In the genomic region with DNA sequence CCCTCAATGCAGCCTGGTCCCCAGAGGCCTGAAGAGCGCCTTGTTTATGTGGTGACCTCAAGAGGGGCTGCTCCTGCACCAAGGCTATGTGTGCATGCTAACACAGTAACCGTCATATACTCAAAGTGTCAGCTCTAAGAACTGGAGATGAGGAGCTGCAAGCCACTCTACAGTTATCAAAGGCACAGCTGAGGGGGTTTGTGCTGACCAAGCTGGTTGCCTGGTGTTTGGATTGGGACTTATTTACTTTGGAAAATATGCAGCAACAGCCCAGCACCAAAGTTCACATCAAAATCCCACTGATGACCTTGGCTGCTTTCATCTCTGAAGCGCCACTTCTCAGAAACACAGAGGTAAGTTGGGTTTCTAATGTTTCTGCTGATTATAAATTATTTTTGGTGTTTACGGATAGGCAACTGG, we compare ENCODE assay signal across 1 cellular context.
TF ChIP-seq lines count a peak whose summit lies in the region.

SERPIND1 (plus strand) TSS at position 321 of the 420 bp plus-strand sequence. CDS start 5,200 bp downstream, outside the sequence.

TF ChIP-seq in HepG2, 621 proteins besides CTCF, POLR2A, EP300 and RAD21 (continued from another document and continues in another):
- TF ChIP-seq HOMEZ (CRISPR knock-in tag; IDR thresholded peaks at IDR 0.05; ENCODE audit: low read depth): peak; percentile 13; the same call in 1 of the 2 replicates
- no peak for TF ChIP-seq ZNF841 (CRISPR knock-in tag; IDR thresholded peaks at IDR 0.05; ENCODE audit: borderline replicate concordance)
- no peak for TF ChIP-seq ZNF7 (CRISPR knock-in tag; IDR thresholded peaks at IDR 0.05)
- TF ChIP-seq MLXIP (CRISPR knock-in tag; IDR thresholded peaks at IDR 0.05; ENCODE audit: borderline replicate concordance): peak; percentile 51; the same call in 1 of the 2 replicates
- TF ChIP-seq, protein P1, sequence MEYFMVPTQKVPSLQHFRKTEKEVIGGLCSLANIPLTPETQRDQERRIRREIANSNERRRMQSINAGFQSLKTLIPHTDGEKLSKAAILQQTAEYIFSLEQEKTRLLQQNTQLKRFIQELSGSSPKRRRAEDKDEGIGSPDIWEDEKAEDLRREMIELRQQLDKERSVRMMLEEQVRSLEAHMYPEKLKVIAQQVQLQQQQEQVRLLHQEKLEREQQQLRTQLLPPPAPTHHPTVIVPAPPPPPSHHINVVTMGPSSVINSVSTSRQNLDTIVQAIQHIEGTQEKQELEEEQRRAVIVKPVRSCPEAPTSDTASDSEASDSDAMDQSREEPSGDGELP (IDR thresholded peaks at IDR 0.05; ENCODE audit: borderline replicate concordance, low read depth): peak; percentile 96
- TF ChIP-seq ZBTB7B (CRISPR knock-in tag; IDR thresholded peaks at IDR 0.05): peak; percentile 72
- peak; percentile 47; the same call in 1 of the 2 replicates for TF ChIP-seq TBX3 (IDR thresholded peaks at IDR 0.05; ENCODE audit: borderline replicate concordance)
- TF ChIP-seq ZNF749 (CRISPR knock-in tag; IDR thresholded peaks at IDR 0.05; ENCODE audit: borderline replicate concordance): 0 out of 2 replicates have a peak, but pooled peaks have one; percentile 22
- TF ChIP-seq ZNF788 (CRISPR knock-in tag; IDR thresholded peaks at IDR 0.05; ENCODE audit: borderline replicate concordance): peak; percentile 51; the same call in 1 of the 2 replicates
- TF ChIP-seq, protein P2, sequence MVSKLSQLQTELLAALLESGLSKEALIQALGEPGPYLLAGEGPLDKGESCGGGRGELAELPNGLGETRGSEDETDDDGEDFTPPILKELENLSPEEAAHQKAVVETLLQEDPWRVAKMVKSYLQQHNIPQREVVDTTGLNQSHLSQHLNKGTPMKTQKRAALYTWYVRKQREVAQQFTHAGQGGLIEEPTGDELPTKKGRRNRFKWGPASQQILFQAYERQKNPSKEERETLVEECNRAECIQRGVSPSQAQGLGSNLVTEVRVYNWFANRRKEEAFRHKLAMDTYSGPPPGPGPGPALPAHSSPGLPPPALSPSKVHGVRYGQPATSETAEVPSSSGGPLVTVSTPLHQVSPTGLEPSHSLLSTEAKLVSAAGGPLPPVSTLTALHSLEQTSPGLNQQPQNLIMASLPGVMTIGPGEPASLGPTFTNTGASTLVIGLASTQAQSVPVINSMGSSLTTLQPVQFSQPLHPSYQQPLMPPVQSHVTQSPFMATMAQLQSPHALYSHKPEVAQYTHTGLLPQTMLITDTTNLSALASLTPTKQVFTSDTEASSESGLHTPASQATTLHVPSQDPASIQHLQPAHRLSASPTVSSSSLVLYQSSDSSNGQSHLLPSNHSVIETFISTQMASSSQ (IDR thresholded peaks at IDR 0.05; ENCODE audit: low read depth): 0 out of 2 replicates have a peak, but pooled peaks have one; percentile 45
- TF ChIP-seq, protein P2 (CRISPR knock-in tag; IDR thresholded peaks at IDR 0.05; ENCODE audit: borderline replicate concordance): peak; percentile 71; the same call in 1 of the 2 replicates
- no peak for TF ChIP-seq ZNF713 (CRISPR knock-in tag; IDR thresholded peaks at IDR 0.05)
- TF ChIP-seq PITX1 (CRISPR knock-in tag; IDR thresholded peaks at IDR 0.05): peak; percentile 83
- peak; percentile 53; the same call in 1 of the 2 replicates for TF ChIP-seq MAFG (CRISPR knock-in tag; IDR thresholded peaks at IDR 0.05)
- TF ChIP-seq CREM (IDR thresholded peaks at IDR 0.05): peak; percentile 72; the same call in 1 of the 2 replicates
- no peak for TF ChIP-seq CREM (CRISPR knock-in tag; IDR thresholded peaks at IDR 0.05)
- TF ChIP-seq ZMYM4 (CRISPR knock-in tag; IDR thresholded peaks at IDR 0.05): peak; percentile 13; the same call in 1 of the 2 replicates
- TF ChIP-seq, protein P3, sequence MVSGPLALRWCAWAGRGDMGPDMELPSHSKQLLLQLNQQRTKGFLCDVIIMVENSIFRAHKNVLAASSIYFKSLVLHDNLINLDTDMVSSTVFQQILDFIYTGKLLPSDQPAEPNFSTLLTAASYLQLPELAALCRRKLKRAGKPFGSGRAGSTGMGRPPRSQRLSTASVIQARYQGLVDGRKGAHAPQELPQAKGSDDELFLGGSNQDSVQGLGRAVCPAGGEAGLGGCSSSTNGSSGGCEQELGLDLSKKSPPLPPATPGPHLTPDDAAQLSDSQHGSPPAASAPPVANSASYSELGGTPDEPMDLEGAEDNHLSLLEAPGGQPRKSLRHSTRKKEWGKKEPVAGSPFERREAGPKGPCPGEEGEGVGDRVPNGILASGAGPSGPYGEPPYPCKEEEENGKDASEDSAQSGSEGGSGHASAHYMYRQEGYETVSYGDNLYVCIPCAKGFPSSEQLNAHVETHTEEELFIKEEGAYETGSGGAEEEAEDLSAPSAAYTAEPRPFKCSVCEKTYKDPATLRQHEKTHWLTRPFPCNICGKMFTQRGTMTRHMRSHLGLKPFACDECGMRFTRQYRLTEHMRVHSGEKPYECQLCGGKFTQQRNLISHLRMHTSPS (CRISPR knock-in tag; IDR thresholded peaks at IDR 0.05; ENCODE audit: low read depth): no peak
- no peak for TF ChIP-seq HNRNPH1 (optimal IDR thresholded peaks at IDR 0.05; ENCODE audit: low read depth, low read length)
- TF ChIP-seq SOX6 (IDR thresholded peaks at IDR 0.05): no peak
- TF ChIP-seq SOX6 (CRISPR knock-in tag; IDR thresholded peaks at IDR 0.05): peak; percentile 94
- TF ChIP-seq ZNF549 (CRISPR knock-in tag; IDR thresholded peaks at IDR 0.05): 0 out of 2 replicates have a peak, but pooled peaks have one; percentile 52
- TF ChIP-seq, protein P4, sequence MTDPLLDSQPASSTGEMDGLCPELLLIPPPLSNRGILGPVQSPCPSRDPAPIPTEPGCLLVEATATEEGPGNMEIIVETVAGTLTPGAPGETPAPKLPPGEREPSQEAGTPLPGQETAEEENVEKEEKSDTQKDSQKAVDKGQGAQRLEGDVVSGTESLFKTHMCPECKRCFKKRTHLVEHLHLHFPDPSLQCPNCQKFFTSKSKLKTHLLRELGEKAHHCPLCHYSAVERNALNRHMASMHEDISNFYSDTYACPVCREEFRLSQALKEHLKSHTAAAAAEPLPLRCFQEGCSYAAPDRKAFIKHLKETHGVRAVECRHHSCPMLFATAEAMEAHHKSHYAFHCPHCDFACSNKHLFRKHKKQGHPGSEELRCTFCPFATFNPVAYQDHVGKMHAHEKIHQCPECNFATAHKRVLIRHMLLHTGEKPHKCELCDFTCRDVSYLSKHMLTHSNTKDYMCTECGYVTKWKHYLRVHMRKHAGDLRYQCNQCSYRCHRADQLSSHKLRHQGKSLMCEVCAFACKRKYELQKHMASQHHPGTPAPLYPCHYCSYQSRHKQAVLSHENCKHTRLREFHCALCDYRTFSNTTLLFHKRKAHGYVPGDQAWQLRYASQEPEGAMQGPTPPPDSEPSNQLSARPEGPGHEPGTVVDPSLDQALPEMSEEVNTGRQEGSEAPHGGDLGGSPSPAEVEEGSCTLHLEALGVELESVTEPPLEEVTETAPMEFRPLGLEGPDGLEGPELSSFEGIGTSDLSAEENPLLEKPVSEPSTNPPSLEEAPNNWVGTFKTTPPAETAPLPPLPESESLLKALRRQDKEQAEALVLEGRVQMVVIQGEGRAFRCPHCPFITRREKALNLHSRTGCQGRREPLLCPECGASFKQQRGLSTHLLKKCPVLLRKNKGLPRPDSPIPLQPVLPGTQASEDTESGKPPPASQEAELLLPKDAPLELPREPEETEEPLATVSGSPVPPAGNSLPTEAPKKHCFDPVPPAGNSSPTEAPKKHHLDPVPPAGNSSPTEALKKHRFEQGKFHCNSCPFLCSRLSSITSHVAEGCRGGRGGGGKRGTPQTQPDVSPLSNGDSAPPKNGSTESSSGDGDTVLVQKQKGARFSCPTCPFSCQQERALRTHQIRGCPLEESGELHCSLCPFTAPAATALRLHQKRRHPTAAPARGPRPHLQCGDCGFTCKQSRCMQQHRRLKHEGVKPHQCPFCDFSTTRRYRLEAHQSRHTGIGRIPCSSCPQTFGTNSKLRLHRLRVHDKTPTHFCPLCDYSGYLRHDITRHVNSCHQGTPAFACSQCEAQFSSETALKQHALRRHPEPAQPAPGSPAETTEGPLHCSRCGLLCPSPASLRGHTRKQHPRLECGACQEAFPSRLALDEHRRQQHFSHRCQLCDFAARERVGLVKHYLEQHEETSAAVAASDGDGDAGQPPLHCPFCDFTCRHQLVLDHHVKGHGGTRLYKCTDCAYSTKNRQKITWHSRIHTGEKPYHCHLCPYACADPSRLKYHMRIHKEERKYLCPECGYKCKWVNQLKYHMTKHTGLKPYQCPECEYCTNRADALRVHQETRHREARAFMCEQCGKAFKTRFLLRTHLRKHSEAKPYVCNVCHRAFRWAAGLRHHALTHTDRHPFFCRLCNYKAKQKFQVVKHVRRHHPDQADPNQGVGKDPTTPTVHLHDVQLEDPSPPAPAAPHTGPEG (CRISPR knock-in tag; IDR thresholded peaks at IDR 0.05): 0 out of 2 replicates have a peak, but pooled peaks have one; percentile 50
- TF ChIP-seq GATAD1 (CRISPR knock-in tag; IDR thresholded peaks at IDR 0.05): peak; percentile 39; the same call in 1 of the 2 replicates
- TF ChIP-seq, protein P5, sequence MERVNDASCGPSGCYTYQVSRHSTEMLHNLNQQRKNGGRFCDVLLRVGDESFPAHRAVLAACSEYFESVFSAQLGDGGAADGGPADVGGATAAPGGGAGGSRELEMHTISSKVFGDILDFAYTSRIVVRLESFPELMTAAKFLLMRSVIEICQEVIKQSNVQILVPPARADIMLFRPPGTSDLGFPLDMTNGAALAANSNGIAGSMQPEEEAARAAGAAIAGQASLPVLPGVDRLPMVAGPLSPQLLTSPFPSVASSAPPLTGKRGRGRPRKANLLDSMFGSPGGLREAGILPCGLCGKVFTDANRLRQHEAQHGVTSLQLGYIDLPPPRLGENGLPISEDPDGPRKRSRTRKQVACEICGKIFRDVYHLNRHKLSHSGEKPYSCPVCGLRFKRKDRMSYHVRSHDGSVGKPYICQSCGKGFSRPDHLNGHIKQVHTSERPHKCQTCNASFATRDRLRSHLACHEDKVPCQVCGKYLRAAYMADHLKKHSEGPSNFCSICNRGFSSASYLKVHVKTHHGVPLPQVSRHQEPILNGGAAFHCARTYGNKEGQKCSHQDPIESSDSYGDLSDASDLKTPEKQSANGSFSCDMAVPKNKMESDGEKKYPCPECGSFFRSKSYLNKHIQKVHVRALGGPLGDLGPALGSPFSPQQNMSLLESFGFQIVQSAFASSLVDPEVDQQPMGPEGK (CRISPR knock-in tag; IDR thresholded peaks at IDR 0.05): peak; percentile 75
- TF ChIP-seq, protein P6, sequence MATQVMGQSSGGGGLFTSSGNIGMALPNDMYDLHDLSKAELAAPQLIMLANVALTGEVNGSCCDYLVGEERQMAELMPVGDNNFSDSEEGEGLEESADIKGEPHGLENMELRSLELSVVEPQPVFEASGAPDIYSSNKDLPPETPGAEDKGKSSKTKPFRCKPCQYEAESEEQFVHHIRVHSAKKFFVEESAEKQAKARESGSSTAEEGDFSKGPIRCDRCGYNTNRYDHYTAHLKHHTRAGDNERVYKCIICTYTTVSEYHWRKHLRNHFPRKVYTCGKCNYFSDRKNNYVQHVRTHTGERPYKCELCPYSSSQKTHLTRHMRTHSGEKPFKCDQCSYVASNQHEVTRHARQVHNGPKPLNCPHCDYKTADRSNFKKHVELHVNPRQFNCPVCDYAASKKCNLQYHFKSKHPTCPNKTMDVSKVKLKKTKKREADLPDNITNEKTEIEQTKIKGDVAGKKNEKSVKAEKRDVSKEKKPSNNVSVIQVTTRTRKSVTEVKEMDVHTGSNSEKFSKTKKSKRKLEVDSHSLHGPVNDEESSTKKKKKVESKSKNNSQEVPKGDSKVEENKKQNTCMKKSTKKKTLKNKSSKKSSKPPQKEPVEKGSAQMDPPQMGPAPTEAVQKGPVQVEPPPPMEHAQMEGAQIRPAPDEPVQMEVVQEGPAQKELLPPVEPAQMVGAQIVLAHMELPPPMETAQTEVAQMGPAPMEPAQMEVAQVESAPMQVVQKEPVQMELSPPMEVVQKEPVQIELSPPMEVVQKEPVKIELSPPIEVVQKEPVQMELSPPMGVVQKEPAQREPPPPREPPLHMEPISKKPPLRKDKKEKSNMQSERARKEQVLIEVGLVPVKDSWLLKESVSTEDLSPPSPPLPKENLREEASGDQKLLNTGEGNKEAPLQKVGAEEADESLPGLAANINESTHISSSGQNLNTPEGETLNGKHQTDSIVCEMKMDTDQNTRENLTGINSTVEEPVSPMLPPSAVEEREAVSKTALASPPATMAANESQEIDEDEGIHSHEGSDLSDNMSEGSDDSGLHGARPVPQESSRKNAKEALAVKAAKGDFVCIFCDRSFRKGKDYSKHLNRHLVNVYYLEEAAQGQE (IDR thresholded peaks at IDR 0.05; ENCODE audit: borderline replicate concordance in 1 of 2, low read depth in 1 of 2, low read length in 2 of 2): peak in 1 of 2 experiments; percentile 83; a peak in 2 of 4 replicates
- peak; percentile 91 for TF ChIP-seq HDAC2 (CRISPR knock-in tag; IDR thresholded peaks at IDR 0.05)
